ENCODE assay signal across 8 cellular contexts in the genomic region with DNA sequence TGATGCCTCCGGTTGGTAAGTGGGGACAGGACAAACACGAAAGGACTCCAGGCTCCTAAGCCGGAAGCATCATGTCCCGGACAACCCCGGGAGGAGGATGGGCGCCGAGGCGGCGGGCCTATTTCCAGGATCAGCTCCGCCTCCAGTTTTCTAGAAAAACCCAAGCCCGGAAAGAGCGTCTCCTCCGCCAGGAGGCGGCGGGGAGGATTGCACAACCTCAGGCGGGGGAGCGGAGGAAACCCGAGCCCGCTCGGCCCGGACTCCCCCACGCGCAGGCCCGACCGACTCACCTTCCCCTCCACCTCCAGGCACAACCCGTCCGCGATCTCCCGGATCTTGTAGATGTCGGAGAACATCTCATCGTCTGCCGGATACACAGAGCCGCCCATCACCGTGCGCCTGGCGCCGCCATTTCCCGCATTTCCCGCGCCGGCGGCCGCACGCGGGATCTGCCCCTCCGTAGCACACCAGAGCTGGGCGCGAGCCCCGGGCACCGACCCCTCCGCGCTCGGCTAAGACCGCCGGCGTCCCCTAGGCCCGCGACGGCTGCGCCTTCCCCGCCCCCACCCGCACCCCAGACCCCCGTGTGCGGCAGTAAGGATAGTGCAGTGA. TPM values are rescaled to one million over a fixed set of nuclear protein-coding genes. Genes with fewer than 3 reads are reported as not detected.
DNase-seq lines count a peak whose midpoint lies in the region; ATAC-seq and TF ChIP-seq lines count a peak whose summit lies in the region.

No MANE protein-coding gene starts in this region.

- H3K4me1 Mint-ChIP-seq in activated CD4-positive, alpha-beta T cell treated with anti-CD3 and anti-CD28 coated beads, Interleukin-2, amount 10 ng/mL, durations not matched to agents 7 days and 5 days = peaks cover 56% of the 10 kb centered on the region

- H3K9me3 ChIP-seq in colonic mucosa = no peaks in the 10 kb centered on the region

- CTCF ChIA-PET in activated CD4-positive, alpha-beta T cell treated with anti-CD3 and anti-CD28 coated beads, Interleukin-2, amount 10 ng/mL, durations not matched to agents 7 days and 5 days (lab: Charles Lee) = interaction anchor here (0.7 to 2.6 kb wide), 7 partner anchors 9 to 143 kb away, joined by 3 to 16 read pairs (median 5); no protein-coding TSS in a partner anchor

- H3K9me3 Mint-ChIP-seq in activated CD4-positive, alpha-beta T cell treated with anti-CD3 and anti-CD28 coated beads, Interleukin-2, amount 10 ng/mL, durations not matched to agents 7 days and 5 days = no peaks in the 10 kb centered on the region

- DNase-seq in AG08395 (ENCODE audit: low spot score) (peak; percentile 81), NCI-H345 treated with DMSO at 0.1 percent for 48 hours (lab: John Stamatoyannopoulos, UW; ENCODE audit: unreplicated experiment) (peak; percentile 47), colonic mucosa (peak; percentile 94), left kidney (ENCODE audit: low read depth, low spot score) (peak; percentile 98)
- DNase-seq in activated CD4-positive, alpha-beta T cell treated with anti-CD3 and anti-CD28 coated beads, Interleukin-2, amount 10 ng/mL, durations not matched to agents 7 days and 5 days = peak; percentile 85
- peak; percentile 68 to 81 for DNase-seq in stimulated activated CD4-positive, alpha-beta T cell treated with anti-CD3 and anti-CD28 coated beads, Interleukin-1b, Interleukin-23, amount 100 ng/mL, for 4 hours (ENCODE audit: low read depth in 2 of 2)

- peak overlapping the region; percentile 50 for H3K4me3 ChIP-seq in colonic mucosa

- peak overlapping the region; percentile 98 for H3K4me3 Mint-ChIP-seq in activated CD4-positive, alpha-beta T cell treated with anti-CD3 and anti-CD28 coated beads, Interleukin-2, amount 10 ng/mL, durations not matched to agents 7 days and 5 days

- POLR2A ChIA-PET in activated CD4-positive, alpha-beta T cell treated with anti-CD3 and anti-CD28 coated beads, Interleukin-2, amount 10 ng/mL, durations not matched to agents 7 days and 5 days (lab: Charles Lee) = interaction anchor here (0.6 kb wide), 1 partner anchor 27 kb away, joined by 4 read pairs; no protein-coding TSS in a partner anchor

- H3K36me3 Mint-ChIP-seq in activated CD4-positive, alpha-beta T cell treated with anti-CD3 and anti-CD28 coated beads, Interleukin-2, amount 10 ng/mL, durations not matched to agents 7 days and 5 days (ENCODE audit: low read depth) = peaks cover 69% of the 10 kb centered on the region

- peaks cover 29% of the 10 kb centered on the region for H3K36me3 ChIP-seq in colonic mucosa

- H3K27me3 ChIP-seq in colonic mucosa = no peaks in the 10 kb centered on the region

- peak overlapping the region; percentile 94 for H3K27ac ChIP-seq in colonic mucosa

- H3K27me3 Mint-ChIP-seq in activated CD4-positive, alpha-beta T cell treated with anti-CD3 and anti-CD28 coated beads, Interleukin-2, amount 10 ng/mL, durations not matched to agents 7 days and 5 days = no peaks in the 10 kb centered on the region

- H3K9ac ChIP-seq in colonic mucosa (ENCODE audit: low read depth in 2 of 2, low read length in 2 of 2) = peak overlapping the region; percentile 83 to 91

- ATAC-seq in GM18858 (IDR thresholded peaks at IDR 0.05; ENCODE audit: unreplicated experiment) (peak; percentile 25), HG03097 (IDR thresholded peaks at IDR 0.05; ENCODE audit: low FRiP score, unreplicated experiment) (peak; percentile 28)

- TF ChIP-seq CTCF in colonic mucosa (IDR thresholded peaks at IDR 0.05) = peak; percentile 25

- intact Hi-C loops in colonic mucosa (cut with DNase I) = no loop called here

- peak overlapping the region; percentile 100 for H3K27ac Mint-ChIP-seq in activated CD4-positive, alpha-beta T cell treated with anti-CD3 and anti-CD28 coated beads, Interleukin-2, amount 10 ng/mL, durations not matched to agents 7 days and 5 days

- peaks cover 18% of the 10 kb centered on the region for H3K4me1 ChIP-seq in colonic mucosa

RNA-seq across cellular contexts. Expression of a gene that starts 0.5 kb away (rescaled TPM):
- total RNA-seq in activated CD4-positive, alpha-beta T cell treated with anti-CD3 and anti-CD28 coated beads, Interleukin-2, amount 10 ng/mL, durations not matched to agents 7 days and 5 days = 1,000 to 10,000 TPM; 4,825 to 5,097 TPM
- total RNA-seq in colonic mucosa = 1,000 to 10,000 TPM; 2,667 to 4,562 TPM

Comparison
In these comparisons a context has a peak if more than half of its experiments do, and no peak if none do; other contexts are left out.
1. Peak in every context shown above with its lines: DNase-seq, ATAC-seq, H3K4me3 ChIP-seq and H3K27ac ChIP-seq.
2. DNase-seq: peak in every context shown above with its lines; median percentile 98 in left kidney; 94 in colonic mucosa; 85 in activated CD4-positive, alpha-beta T cell treated with anti-CD3 and anti-CD28 coated beads, Interleukin-2, amount 10 ng/mL, durations not matched to agents 7 days and 5 days; 81 in AG08395; 74 in stimulated activated CD4-positive, alpha-beta T cell treated with anti-CD3 and anti-CD28 coated beads, Interleukin-1b, Interleukin-23, amount 100 ng/mL, for 4 hours; 47 in NCI-H345 treated with DMSO at 0.1 percent for 48 hours.